Comparison of ENCODE assay signal across 18 cellular contexts in genomic region chr15:87032291-87032690, GRCh38.
"Had no signal": no experiment of that assay in that cellular context is flagged by ENCODE, and none has a peak within 500 bp of the region (broad histone marks: within the 10 kb centered on the region; RNA-seq: fewer than 3 reads in every experiment).

No MANE protein-coding gene starts in this region.

- H3K36me3 ChIP-seq: gastroesophageal sphincter, heart right ventricle, ovary, upper lobe of left lung had no signal

- H3K36me3 Mint-ChIP-seq: activated naive CD8-positive, alpha-beta T cell treated with anti-CD3 and anti-CD28 coated beads for 36 hours; naive thymus-derived CD4-positive, alpha-beta T cell had no signal

- H3K27ac ChIP-seq: gastroesophageal sphincter, heart right ventricle, ovary, upper lobe of left lung had no signal

- H3K9me3 Mint-ChIP-seq: activated naive CD8-positive, alpha-beta T cell treated with anti-CD3 and anti-CD28 coated beads for 36 hours; dendritic cell treated with granulocyte-macrophage colony-stimulating factor and Interleukin-4, amounts not matched to agents 40 ng/mL and 50 ng/mL, for 4 days; stimulated activated naive CD8-positive, alpha-beta T cell treated with anti-CD3 and anti-CD28 coated beads, Interleukin-15, Interleukin-2, amounts not matched to agents 100 ng/mL and 50 ng/mL, for 24 hours had no signal

- H3K9me3 ChIP-seq: gastroesophageal sphincter, ovary, upper lobe of left lung had no signal

- H3K4me3 Mint-ChIP-seq: activated CD4-positive, alpha-beta T cell treated with anti-CD3 and anti-CD28 coated beads, Interleukin-2, amount 10 ng/mL, durations not matched to agents 7 days and 5 days; activated naive CD8-positive, alpha-beta T cell treated with anti-CD3 and anti-CD28 coated beads for 36 hours; dendritic cell treated with granulocyte-macrophage colony-stimulating factor and Interleukin-4, amounts not matched to agents 40 ng/mL and 50 ng/mL, for 4 days; naive thymus-derived CD4-positive, alpha-beta T cell; stimulated activated naive CD8-positive, alpha-beta T cell treated with anti-CD3 and anti-CD28 coated beads, Interleukin-15, Interleukin-2, amounts not matched to agents 100 ng/mL and 50 ng/mL, for 24 hours had no signal

- H3K27ac Mint-ChIP-seq: activated CD4-positive, alpha-beta T cell treated with anti-CD3 and anti-CD28 coated beads, Interleukin-2, amount 10 ng/mL, durations not matched to agents 7 days and 5 days; activated naive CD8-positive, alpha-beta T cell treated with anti-CD3 and anti-CD28 coated beads for 36 hours; dendritic cell treated with granulocyte-macrophage colony-stimulating factor and Interleukin-4, amounts not matched to agents 40 ng/mL and 50 ng/mL, for 4 days; naive thymus-derived CD4-positive, alpha-beta T cell; stimulated activated naive CD8-positive, alpha-beta T cell treated with anti-CD3 and anti-CD28 coated beads, Interleukin-15, Interleukin-2, amounts not matched to agents 100 ng/mL and 50 ng/mL, for 24 hours had no signal

- ATAC-seq: gastroesophageal sphincter; left lobe of liver; mucosa of descending colon; naive thymus-derived CD4-positive, alpha-beta T cell; sciatic nerve had no signal

- FAIRE-seq: islet of Langerhans, TTC549 had no signal

- H3K27me3 Mint-ChIP-seq: activated CD4-positive, alpha-beta T cell treated with anti-CD3 and anti-CD28 coated beads, Interleukin-2, amount 10 ng/mL, durations not matched to agents 7 days and 5 days; dendritic cell treated with granulocyte-macrophage colony-stimulating factor and Interleukin-4, amounts not matched to agents 40 ng/mL and 50 ng/mL, for 4 days had no signal

- H3K4me1 ChIP-seq: upper lobe of left lung had no signal

- H3K4me1 Mint-ChIP-seq: activated CD4-positive, alpha-beta T cell treated with anti-CD3 and anti-CD28 coated beads, Interleukin-2, amount 10 ng/mL, durations not matched to agents 7 days and 5 days; activated naive CD8-positive, alpha-beta T cell treated with anti-CD3 and anti-CD28 coated beads for 36 hours; naive thymus-derived CD4-positive, alpha-beta T cell had no signal

- H3K27me3 ChIP-seq: gastroesophageal sphincter, heart right ventricle, ovary, upper lobe of left lung had no signal

- DNase-seq: activated CD4-positive, alpha-beta T cell treated with anti-CD3 and anti-CD28 coated beads, Interleukin-2, amount 10 ng/mL, durations not matched to agents 7 days and 5 days; activated CD4-positive, CD25-positive, alpha-beta regulatory T cell; activated CD8-positive, alpha-beta memory T cell treated with anti-CD3 and anti-CD28 coated beads for 24 hours; activated naive CD8-positive, alpha-beta T cell treated with anti-CD3 and anti-CD28 coated beads for 36 hours; effector memory CD4-positive, alpha-beta T cell; heart right ventricle; mucosa of descending colon; naive thymus-derived CD4-positive, alpha-beta T cell; ovary; T-helper 2 cell; upper lobe of left lung had no signal

- H3K4me3 ChIP-seq: gastroesophageal sphincter, heart right ventricle, mucosa of descending colon, ovary, upper lobe of left lung had no signal
